In genomic region chr19:17348700-17349099, GRCh38 we compare ENCODE assay signal across 1 cellular context.
TF ChIP-seq lines count a peak whose summit lies in the region.

No MANE protein-coding gene starts in this region.

TF ChIP-seq in K562, 482 proteins besides CTCF, POLR2A, EP300 and RAD21:
- no peak for TF ChIP-seq TAF9B (IDR thresholded peaks at IDR 0.05; ENCODE audit: partially characterized antibody)
- TF ChIP-seq USF1 (CRISPR knock-in tag; IDR thresholded peaks at IDR 0.05) = no peak
- no peak for TF ChIP-seq AFF1 (IDR thresholded peaks at IDR 0.05; ENCODE audit: low read depth in 1 of 2, partially characterized antibody in 2 of 2)
- peak; percentile 60; the same call in 1 of the 2 replicates for TF ChIP-seq ATF7 (IDR thresholded peaks at IDR 0.05)
- TF ChIP-seq ZNF347 (CRISPR knock-in tag; IDR thresholded peaks at IDR 0.05; ENCODE audit: low read depth) = no peak
- no peak for TF ChIP-seq ZNF740 (CRISPR knock-in tag; IDR thresholded peaks at IDR 0.05)
- no peak for TF ChIP-seq ZNF740 (tag; IDR thresholded peaks at IDR 0.05)
- no peak for TF ChIP-seq SRSF7 (optimal IDR thresholded peaks at IDR 0.05; ENCODE audit: low read depth, low read length)
- no peak for TF ChIP-seq SMC3 (conservative IDR thresholded peaks at IDR 0.05; ENCODE audit: insufficient read depth, low read depth, low read length)
- peak; percentile 57 for TF ChIP-seq NFIC (IDR thresholded peaks at IDR 0.05)
- TF ChIP-seq TAF15 (IDR thresholded peaks at IDR 0.05; ENCODE audit: low read depth, low read length) = no peak
- peak; percentile 26; the same call in 1 of the 2 replicates for TF ChIP-seq GABPA (tag; conservative IDR thresholded peaks at IDR 0.05; ENCODE audit: low read depth)
- TF ChIP-seq CBX5 (IDR thresholded peaks at IDR 0.05; ENCODE audit: borderline replicate concordance, low read depth) = no peak
- TF ChIP-seq HES1 (IDR thresholded peaks at IDR 0.05; ENCODE audit: low read depth) = no peak
- no peak for TF ChIP-seq SUPT5H (IDR thresholded peaks at IDR 0.05)
- peak; percentile 31; the same call in 1 of the 2 replicates for TF ChIP-seq ETV1 (tag; conservative IDR thresholded peaks at IDR 0.05; ENCODE audit: low read depth)
- no peak for TF ChIP-seq CHD2 (IDR thresholded peaks at IDR 0.05; ENCODE audit: low read depth, low read length)
- TF ChIP-seq PRDM10 (IDR thresholded peaks at IDR 0.05; ENCODE audit: partially characterized antibody) = peak; percentile 95
- no peak for TF ChIP-seq POLR2G (IDR thresholded peaks at IDR 0.05; ENCODE audit: low read depth, low read length)
- no peak for TF ChIP-seq E2F1 (CRISPR knock-in tag; IDR thresholded peaks at IDR 0.05)
- TF ChIP-seq CREB3 (tag; conservative IDR thresholded peaks at IDR 0.05; ENCODE audit: low read depth) = no peak
- TF ChIP-seq, protein P1, sequence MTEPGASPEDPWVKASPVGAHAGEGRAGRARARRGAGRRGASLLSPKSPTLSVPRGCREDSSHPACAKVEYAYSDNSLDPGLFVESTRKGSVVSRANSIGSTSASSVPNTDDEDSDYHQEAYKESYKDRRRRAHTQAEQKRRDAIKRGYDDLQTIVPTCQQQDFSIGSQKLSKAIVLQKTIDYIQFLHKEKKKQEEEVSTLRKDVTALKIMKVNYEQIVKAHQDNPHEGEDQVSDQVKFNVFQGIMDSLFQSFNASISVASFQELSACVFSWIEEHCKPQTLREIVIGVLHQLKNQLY (CRISPR knock-in tag; conservative IDR thresholded peaks at IDR 0.05) = no peak
- no peak for TF ChIP-seq ZNF316 (IDR thresholded peaks at IDR 0.05)
- no peak for TF ChIP-seq FOXA3 (CRISPR knock-in tag; conservative IDR thresholded peaks at IDR 0.05 in 1 of 2, IDR thresholded peaks at IDR 0.05 in 1 of 2)
- TF ChIP-seq ZBTB7A (IDR thresholded peaks at IDR 0.05; ENCODE audit: borderline replicate concordance, control insufficient read depth, low read depth, low read length) = no peak
- no peak for TF ChIP-seq SREBF1 (IDR thresholded peaks at IDR 0.05; ENCODE audit: borderline replicate concordance, low read depth, low read length)
- TF ChIP-seq TAL1 (IDR thresholded peaks at IDR 0.05) = no peak
- TF ChIP-seq CBFB (CRISPR knock-in tag; IDR thresholded peaks at IDR 0.05) = no peak
- TF ChIP-seq ETS1 (conservative IDR thresholded peaks at IDR 0.05; ENCODE audit: control insufficient read depth, low read depth, low read length) = no peak
- no peak for TF ChIP-seq RBBP5 (IDR thresholded peaks at IDR 0.05; ENCODE audit: borderline replicate concordance, insufficient read depth, low read length, poor library complexity, severe bottlenecking)
- TF ChIP-seq EGR1 (conservative IDR thresholded peaks at IDR 0.05) = no peak
- TF ChIP-seq JUND (IDR thresholded peaks at IDR 0.05; ENCODE audit: borderline replicate concordance, low read depth, low read length) = 0 out of 2 replicates have a peak, but pooled peaks have one; percentile 2
- no peak for TF ChIP-seq JUND (tag; IDR thresholded peaks at IDR 0.05; ENCODE audit: borderline replicate concordance, low read depth, low read length)
- TF ChIP-seq ZNF354B (CRISPR knock-in tag; IDR thresholded peaks at IDR 0.05) = no peak
- no peak for TF ChIP-seq SIN3B (IDR thresholded peaks at IDR 0.05; ENCODE audit: low read depth)
- TF ChIP-seq SMARCA4 (IDR thresholded peaks at IDR 0.05) = no peak
- TF ChIP-seq ILF3 (IDR thresholded peaks at IDR 0.05; ENCODE audit: borderline replicate concordance) = no peak
- no peak for TF ChIP-seq PRPF4 (IDR thresholded peaks at IDR 0.05; ENCODE audit: insufficient read depth, low read depth, low read length, poor library complexity, severe bottlenecking)
TF ChIP-seq in K562: peak in this region for 6.
